ENCODE assay signal across 12 cellular contexts in genomic region chr3:30691249-30691880, GRCh38.
DNase-seq lines count a peak whose midpoint lies in the region; ATAC-seq and TF ChIP-seq lines count a peak whose summit lies in the region.
"Had no signal": no experiment of that assay in that cellular context is flagged by ENCODE, and none has a peak within 500 bp of the region (broad histone marks: within the 10 kb centered on the region; RNA-seq: fewer than 3 reads in every experiment).

No MANE protein-coding gene starts in this region.

- no peak overlapping the region for H3K4me3 ChIP-seq in heart right ventricle
- H3K4me3 ChIP-seq in breast epithelium: no peak overlapping the region
- no peak overlapping the region for H3K4me3 ChIP-seq in upper lobe of left lung
- H3K4me3 ChIP-seq: hepatocyte had no signal

- POLR2A ChIA-PET in naive thymus-derived CD8-positive, alpha-beta T cell (lab: Charles Lee): interaction anchor here (0.7 to 4.9 kb wide), 14 partner anchors 9 to 84 kb away, joined by 3 to 32 read pairs (median 4); partner anchors contain the start of gene TGFBR2

- peak overlapping the region in 5 of 10 donors; percentile 4 to 57 (median 26) for H3K4me3 Mint-ChIP-seq in naive thymus-derived CD8-positive, alpha-beta T cell
- H3K4me3 Mint-ChIP-seq in endothelial cell (ENCODE audit: unreplicated experiment): no peak overlapping the region

- H3K36me3 ChIP-seq in heart right ventricle: peaks cover 0 to 100% (median 6%) of the 10 kb centered on the region in 9 donors
- no peaks in the 10 kb centered on the region for H3K36me3 ChIP-seq in breast epithelium
- H3K36me3 ChIP-seq in upper lobe of left lung: peaks cover 23 to 95% (median 34%) of the 10 kb centered on the region in 4 donors

- intact Hi-C loops in heart right ventricle (cut with DNase I) (loop anchor here (5.0 to 10.0 kb wide), 16 partner anchors 84 to 647 kb away; partner anchors contain the start of gene TGFBR2 (in 2 of the 10)), cardiac septum (cut with DNase I) (loop anchor here (5.0 kb wide), 5 partner anchors 84 to 579 kb away; partner anchors contain the start of gene TGFBR2), breast epithelium (cut with DNase I; ENCODE audit: low total_unique reads) (no loop called here)

- H3K4me1 Mint-ChIP-seq in naive thymus-derived CD8-positive, alpha-beta T cell: peaks cover 51 to 96% (median 92%) of the 10 kb centered on the region in 4 donors
- peaks cover 49% of the 10 kb centered on the region for H3K4me1 Mint-ChIP-seq in endothelial cell (ENCODE audit: unreplicated experiment)

- TF ChIP-seq EP300 in upper lobe of left lung (IDR thresholded peaks at IDR 0.05): no peak

- peak overlapping the region in 9 of 10 donors; percentile 26 to 64 (median 45) for H3K27ac ChIP-seq in heart right ventricle
- H3K27ac ChIP-seq in breast epithelium: peak overlapping the region; percentile 15 to 61
- H3K27ac ChIP-seq in upper lobe of left lung: peak overlapping the region; percentile 1 to 80 (median 64)
- H3K27ac ChIP-seq: hepatocyte had no signal

- TF ChIP-seq CTCF in heart right ventricle (IDR thresholded peaks at IDR 0.05) (no peak), breast epithelium (IDR thresholded peaks at IDR 0.05) (no peak), upper lobe of left lung (IDR thresholded peaks at IDR 0.05) (no peak), endothelial cell (IDR thresholded peaks at IDR 0.05; ENCODE audit: unreplicated experiment) (no peak)

- DNase-seq in heart right ventricle: no peak
- DNase-seq in cardiac septum (ENCODE audit: low spot score): no peak
- DNase-seq in breast epithelium (ENCODE audit: low spot score in 2 of 2): no peak
- no peak for DNase-seq in naive thymus-derived CD8-positive, alpha-beta T cell
- no peak for DNase-seq in upper lobe of left lung
- DNase-seq in endothelial cell (ENCODE audit: low spot score): no peak
- DNase-seq in SHP77 treated with DMSO at 0.1 percent for 48 hours (lab: John Stamatoyannopoulos, UW): no peak
- DNase-seq: aorta, midbrain, NCI-H187 treated with DMSO at 0.1 percent for 48 hours had no signal

- peaks cover 11 to 97% (median 67%) of the 10 kb centered on the region in 3 donors for H3K36me3 Mint-ChIP-seq in naive thymus-derived CD8-positive, alpha-beta T cell
- peaks cover 65% of the 10 kb centered on the region for H3K36me3 Mint-ChIP-seq in endothelial cell (ENCODE audit: low read depth, unreplicated experiment)

- H3K27ac Mint-ChIP-seq in naive thymus-derived CD8-positive, alpha-beta T cell: peak overlapping the region; percentile 41 to 100 (median 95)
- no peak overlapping the region for H3K27ac Mint-ChIP-seq in endothelial cell (ENCODE audit: unreplicated experiment)

- H3K27me3 ChIP-seq in heart right ventricle (no peaks in the 10 kb centered on the region), breast epithelium (no peaks in the 10 kb centered on the region), upper lobe of left lung (no peaks in the 10 kb centered on the region)
- H3K27me3 ChIP-seq: hepatocyte had no signal

- ATAC-seq in heart right ventricle: peak in 1 of 8 donors; percentile 6
- ATAC-seq in naive thymus-derived CD8-positive, alpha-beta T cell: no peak
- ATAC-seq in upper lobe of left lung (ENCODE audit: low FRiP score in 2 of 2): peak in 1 of 2 donors; percentile 4
- ATAC-seq in GM21528 (IDR thresholded peaks at IDR 0.05; ENCODE audit: low FRiP score, unreplicated experiment): no peak

- H3K9me3 ChIP-seq in heart right ventricle (no peaks in the 10 kb centered on the region), breast epithelium (no peaks in the 10 kb centered on the region), upper lobe of left lung (no peaks in the 10 kb centered on the region)

- H3K27me3 Mint-ChIP-seq in naive thymus-derived CD8-positive, alpha-beta T cell: no peaks in the 10 kb centered on the region
- H3K27me3 Mint-ChIP-seq in endothelial cell (ENCODE audit: unreplicated experiment): no peaks in the 10 kb centered on the region

- H3K9me3 Mint-ChIP-seq in naive thymus-derived CD8-positive, alpha-beta T cell: no peaks in the 10 kb centered on the region
- no peaks in the 10 kb centered on the region for H3K9me3 Mint-ChIP-seq in endothelial cell (ENCODE audit: unreplicated experiment)

- H3K4me1 ChIP-seq in heart right ventricle (peaks cover 16 to 98% (median 79%) of the 10 kb centered on the region in 9 donors), breast epithelium (peaks cover 0 to 8% of the 10 kb centered on the region in 2 donors), upper lobe of left lung (peaks cover 38 to 71% (median 58%) of the 10 kb centered on the region in 4 donors)

- 59 to 66% methylated on average over 10 of the region's 10 CpGs for WGBS in heart right ventricle, 2 donors
- WGBS in upper lobe of left lung, 2 donors: 55 to 73% methylated on average over 6 to 10 of the region's 10 CpGs

- no peak for TF ChIP-seq POLR2A in breast epithelium (IDR thresholded peaks at IDR 0.05)
- no peak for TF ChIP-seq POLR2A in upper lobe of left lung (IDR thresholded peaks at IDR 0.05)
